Comparison of ENCODE assay signal across 8 cellular contexts in the genomic region with DNA sequence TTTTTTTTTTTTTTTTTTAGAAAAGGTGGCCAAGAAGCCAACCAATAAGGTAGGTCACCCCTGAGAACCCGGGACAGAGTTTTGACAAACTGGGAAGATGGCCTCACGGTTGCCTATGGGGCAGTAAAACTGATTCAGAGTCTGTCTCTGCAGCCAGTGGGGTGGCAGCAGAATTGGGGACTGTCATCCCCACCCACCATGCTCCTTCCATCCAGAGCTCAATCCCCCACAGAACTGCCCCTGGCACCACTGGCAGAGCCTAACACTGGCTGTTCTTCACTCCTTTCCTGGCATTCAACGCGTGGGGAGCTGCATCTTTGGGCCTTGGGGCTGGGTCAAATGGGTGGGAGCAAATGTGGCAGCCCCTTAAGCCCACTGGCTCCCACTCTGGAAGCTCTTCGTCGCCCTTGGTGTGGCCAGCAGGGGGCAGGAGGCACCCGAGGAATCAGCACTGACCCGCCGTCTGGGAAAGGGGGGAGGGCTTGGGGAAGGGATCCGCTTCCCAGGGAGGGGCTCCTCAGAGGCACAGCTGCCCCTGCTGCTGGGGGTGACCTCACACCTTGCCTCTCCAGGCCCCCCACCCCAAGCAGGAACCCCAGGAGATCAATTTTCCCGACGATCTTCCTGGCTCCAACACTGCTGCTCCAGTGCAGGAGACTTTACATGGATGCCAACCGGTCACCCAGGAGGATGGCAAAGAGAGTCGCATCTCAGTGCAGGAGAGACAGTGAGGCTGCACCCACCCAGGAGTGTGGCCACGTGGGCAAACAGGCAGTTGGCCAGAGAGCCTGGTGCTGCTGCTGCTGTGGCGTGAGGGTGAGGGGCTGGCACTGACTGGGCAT. TPM values are rescaled to one million over a fixed set of nuclear protein-coding genes. Genes with fewer than 3 reads are reported as not detected.
DNase-seq lines count a peak whose midpoint lies in the region; ATAC-seq and TF ChIP-seq lines count a peak whose summit lies in the region.

No MANE protein-coding gene starts in this region.

- H3K27ac ChIP-seq in C4-2B (no peak overlapping the region), HL-60 (replicated peaks) (no peak overlapping the region), adrenal gland (no peak overlapping the region)

- TF ChIP-seq POLR2A in adrenal gland (IDR thresholded peaks at IDR 0.05) = no peak

- H3K4me3 ChIP-seq in HL-60 (replicated peaks; ENCODE audit: insufficient read depth, low read length) (no peak overlapping the region), adrenal gland (no peak overlapping the region)

- peaks cover 0 to 9% of the 10 kb centered on the region in 2 donors for H3K36me3 ChIP-seq in adrenal gland (replicated peaks in 1 of 2)

- H3K9me3 ChIP-seq in adrenal gland (replicated peaks in 1 of 3) = no peaks in the 10 kb centered on the region

- TF ChIP-seq CTCF in C4-2B (conservative IDR thresholded peaks at IDR 0.05) = peak; percentile 74
- TF ChIP-seq CTCF in HL-60 (IDR thresholded peaks at IDR 0.05; ENCODE audit: insufficient read depth, low read length) = peak; percentile 16
- TF ChIP-seq CTCF in adrenal gland (IDR thresholded peaks at IDR 0.05) = peak; percentile 40 to 63 (median 56)

- H3K4me1 ChIP-seq in adrenal gland (replicated peaks in 1 of 2) = no peaks in the 10 kb centered on the region

- H3K27me3 ChIP-seq in HL-60 (ENCODE audit: insufficient read depth, poor library complexity, severe bottlenecking) = peaks cover 5% of the 10 kb centered on the region
- peaks cover 9% of the 10 kb centered on the region for H3K27me3 ChIP-seq in adrenal gland

- intact Hi-C loops in adrenal gland (cut with DNase I) = loop anchor here in 1 of 2 donors (10.0 kb wide), 1 partner anchor 216 kb away; no protein-coding TSS in a partner anchor

- ATAC-seq in GM18520 (IDR thresholded peaks at IDR 0.05; ENCODE audit: unreplicated experiment) = no peak
- ATAC-seq in GM18511 (IDR thresholded peaks at IDR 0.05; ENCODE audit: unreplicated experiment) = no peak

- DNase-seq in HL-60 (ENCODE audit: low read depth in 1 of 2, low spot score in 1 of 2) = no peak
- DNase-seq in adrenal gland = peak in 5 of 7 donors; percentile 23 to 44 (median 29)
- DNase-seq in left kidney (ENCODE audit: low read depth, low spot score) = peak; percentile 64
- no peak for DNase-seq in amniotic stem cell (lab: John Stamatoyannopoulos, UW)
- DNase-seq in activated naive CD4-positive, alpha-beta T cell treated with anti-CD3 and anti-CD28 coated beads, Interleukin-2, amount 50 U/mL, for 16 hours = no peak

- 28 to 48% (median 37%) methylated on average over 7 to 16 of the region's 16 CpGs for WGBS in adrenal gland, 4 donors

RNA-seq across cellular contexts. Expression of a gene that starts 10.4 kb away (rescaled TPM):
- total RNA-seq in adrenal gland = 10 to 100 TPM in 3 of 8 donors, 1 to 10 TPM in 5; 4.5 to 13.5 (median 9.4) TPM
- 10 to 100 TPM in 2 of 3 donors, 1 to 10 TPM in 1; 6.8 to 20.5 (median 13.1) TPM for polyA plus RNA-seq in adrenal gland

RNA-seq across cellular contexts. Expression of a gene that starts 38.8 kb away (rescaled TPM):
- 10 to 100 TPM; 17.8 to 44.8 (median 26.0) TPM for total RNA-seq in adrenal gland
- 10 to 100 TPM; 18.7 to 24.8 (median 19.0) TPM for polyA plus RNA-seq in adrenal gland

Comparison
In these comparisons a context has a peak if more than half of its experiments do, and no peak if none do; other contexts are left out.
1. CTCF ChIP-seq: peak in every context shown above with its lines; median percentile 74 in C4-2B; 56 in adrenal gland; 16 in HL-60.
2. DNase-seq: peak in adrenal gland (5 of 7) and left kidney (single experiment); none in HL-60 (0 of 2), amniotic stem cell (single experiment) and activated naive CD4-positive, alpha-beta T cell treated with anti-CD3 and anti-CD28 coated beads, Interleukin-2, amount 50 U/mL, for 16 hours (single experiment).